8 cellular contexts compared by ENCODE assay signal in genomic region chr1:32240140-32240951, GRCh38. TPM values are rescaled to one million over a fixed set of nuclear protein-coding genes. Genes with fewer than 3 reads are reported as not detected.
DNase-seq lines count a peak whose midpoint lies in the region; ATAC-seq and TF ChIP-seq lines count a peak whose summit lies in the region.

No MANE protein-coding gene starts in this region.

- no peaks in the 10 kb centered on the region for H3K27me3 Mint-ChIP-seq in progenitor cell of endocrine pancreas

- TF ChIP-seq CTCF in GM12865 (IDR thresholded peaks at IDR 0.05; ENCODE audit: insufficient read depth, low read depth, low read length, missing control alignments) (peak; percentile 11), LNCaP clone FGC (IDR thresholded peaks at IDR 0.05; ENCODE audit: control insufficient read depth, extremely low read depth, insufficient read depth) (peak; percentile 34), astrocyte of the cerebellum (IDR thresholded peaks at IDR 0.05; ENCODE audit: low read depth, low read length, missing control alignments) (no peak), progenitor cell of endocrine pancreas (IDR thresholded peaks at IDR 0.05; ENCODE audit: unreplicated experiment) (peak; percentile 33)

- peak overlapping the region; percentile 93 for H3K27ac Mint-ChIP-seq in progenitor cell of endocrine pancreas

- peaks cover 4% of the 10 kb centered on the region for H3K36me3 Mint-ChIP-seq in progenitor cell of endocrine pancreas (ENCODE audit: insufficient read depth)

- ATAC-seq in GM18519 (IDR thresholded peaks at IDR 0.05; ENCODE audit: low FRiP score, unreplicated experiment) (no peak), GM19035 (IDR thresholded peaks at IDR 0.05; ENCODE audit: unreplicated experiment) (no peak)

- H3K9me3 Mint-ChIP-seq in progenitor cell of endocrine pancreas (ENCODE audit: low read depth), result no peaks in the 10 kb centered on the region

- H3K4me3 ChIP-seq in GM12865 (ENCODE audit: low read depth, low read length) (peak overlapping the region; percentile 62), LNCaP clone FGC (ENCODE audit: low read depth, low read length) (peak overlapping the region; percentile 57), astrocyte of the cerebellum (ENCODE audit: low read depth, low read length) (peak overlapping the region; percentile 40)

- peaks cover 14% of the 10 kb centered on the region for H3K4me1 Mint-ChIP-seq in progenitor cell of endocrine pancreas (ENCODE audit: low read depth)

- in situ Hi-C loops in astrocyte of the cerebellum (cut with HindIII; ENCODE audit: low sequenced_read_pairs), result loop anchor here (5.0 kb wide), 1 partner anchor 82 kb away; no protein-coding TSS in a partner anchor

- H3K4me3 Mint-ChIP-seq in progenitor cell of endocrine pancreas (ENCODE audit: low read depth), result peak overlapping the region; percentile 72

- DNase-seq in GM12865 (ENCODE audit: low read depth) (peak; percentile 44), LNCaP clone FGC (ENCODE audit: low read depth) (no peak), SK-N-DZ (ENCODE audit: low spot score) (peak; percentile 55), astrocyte of the cerebellum (ENCODE audit: low read depth) (no peak), hepatic stellate cell (ENCODE audit: low spot score) (peak; percentile 71), progenitor cell of endocrine pancreas (ENCODE audit: low spot score, unreplicated experiment) (peak; percentile 84)

RNA-seq across cellular contexts. Expression of gene FAM167B, which starts 6.7 kb away (rescaled TPM):
- 0.70 TPM in 1 of 2 replicates, not detected in the other for polyA plus RNA-seq in SK-N-DZ (2014; cell fraction: cytosol; rRNA removed)
- 0.18 TPM in 1 of 2 replicates, not detected in the other for polyA plus RNA-seq in SK-N-DZ (2014; cell fraction: nucleus; rRNA removed)
- total RNA-seq in progenitor cell of endocrine pancreas, result 3.8 and 4.4 TPM in 2 replicates

RNA-seq across cellular contexts. Expression of gene LCK, which starts 10.7 kb away (rescaled TPM):
- 0.61 TPM in 1 of 2 replicates, not detected in the other for polyA plus RNA-seq in SK-N-DZ (2014; cell fraction: cytosol; rRNA removed)
- 0.99 and 1.2 TPM in 2 replicates for polyA plus RNA-seq in SK-N-DZ (2014; cell fraction: nucleus; rRNA removed)
- 0.77 and 1.2 TPM in 2 replicates for total RNA-seq in progenitor cell of endocrine pancreas

RNA-seq across cellular contexts. Expression of gene EIF3I, which starts 18.1 kb away (rescaled TPM):
- 277 and 292 TPM in 2 replicates for polyA plus RNA-seq in SK-N-DZ (2014; cell fraction: cytosol; rRNA removed)
- 42.4 and 53.0 TPM in 2 replicates for polyA plus RNA-seq in SK-N-DZ (2014; cell fraction: nucleus; rRNA removed)
- total RNA-seq in progenitor cell of endocrine pancreas, result 143 and 145 TPM in 2 replicates

RNA-seq across cellular contexts. Expression of gene TMEM234, which starts 18.2 kb away (rescaled TPM):
- 1.9 and 4.3 TPM in 2 replicates for polyA plus RNA-seq in SK-N-DZ (2014; cell fraction: cytosol; rRNA removed)
- 12.7 and 14.0 TPM in 2 replicates for polyA plus RNA-seq in SK-N-DZ (2014; cell fraction: nucleus; rRNA removed)
- 43.2 and 49.2 TPM in 2 replicates for total RNA-seq in progenitor cell of endocrine pancreas

RNA-seq across cellular contexts. Expression of gene DCDC2B, which starts 31.5 kb away (rescaled TPM):
- not detected in 2 replicates for polyA plus RNA-seq in SK-N-DZ (2014; cell fraction: cytosol; rRNA removed)
- 0.71 TPM in 1 of 2 replicates, not detected in the other for polyA plus RNA-seq in SK-N-DZ (2014; cell fraction: nucleus; rRNA removed)
- not detected in 2 replicates for total RNA-seq in progenitor cell of endocrine pancreas

Comparison
In these comparisons a context has a peak if more than half of its experiments do, and no peak if none do; other contexts are left out.
1. DNase-seq: peak in GM12865 (single experiment), SK-N-DZ (single experiment), hepatic stellate cell (single experiment) and progenitor cell of endocrine pancreas (single experiment); none in LNCaP clone FGC (single experiment) and astrocyte of the cerebellum (single experiment).
2. Peak in every context shown above with its lines, with median percentiles within 50 percentile points of each other: H3K4me3 ChIP-seq.